In genomic region chr11:83194284-83195175, GRCh38 we compare ENCODE assay signal across 8 cellular contexts. TPM values are rescaled to one million over a fixed set of nuclear protein-coding genes. Genes with fewer than 3 reads are reported as not detected.
A peak's percentile ranks its signal among the peaks of the same experiment; 100 is the strongest.
DNase-seq lines count a peak whose midpoint lies in the region; ATAC-seq lines count a peak whose summit lies in the region.

No MANE protein-coding gene starts in this region.

- peaks cover 11% of the 10 kb centered on the region for H3K36me3 Mint-ChIP-seq in activated CD8-positive, alpha-beta memory T cell treated with anti-CD3 and anti-CD28 coated beads, Interleukin-2, amount 10 ng/mL, durations not matched to agents 7 days and 5 days

- CTCF ChIA-PET in activated CD8-positive, alpha-beta memory T cell treated with anti-CD3 and anti-CD28 coated beads, Interleukin-2, amount 10 ng/mL, durations not matched to agents 7 days and 5 days (lab: Charles Lee) = interaction anchor here (1.3 to 2.5 kb wide), 4 partner anchors 8 to 294 kb away, joined by 3 to 12 read pairs (median 3); partner anchors contain the start of gene PRCP

- ATAC-seq in HG02759 (IDR thresholded peaks at IDR 0.05; ENCODE audit: unreplicated experiment) = peak; percentile 61
- peak; percentile 66 for ATAC-seq in activated CD8-positive, alpha-beta memory T cell treated with anti-CD3 and anti-CD28 coated beads, Interleukin-2, amount 10 ng/mL, durations not matched to agents 7 days and 5 days

- H3K4me3 ChIP-seq in endocrine pancreas (ENCODE audit: control insufficient read depth, insufficient read depth, low read length) = peak overlapping the region; percentile 93

- H3K27me3 Mint-ChIP-seq in activated CD8-positive, alpha-beta memory T cell treated with anti-CD3 and anti-CD28 coated beads, Interleukin-2, amount 10 ng/mL, durations not matched to agents 7 days and 5 days = no peaks in the 10 kb centered on the region

- H3K4me1 Mint-ChIP-seq in activated CD8-positive, alpha-beta memory T cell treated with anti-CD3 and anti-CD28 coated beads, Interleukin-2, amount 10 ng/mL, durations not matched to agents 7 days and 5 days = peaks cover 34% of the 10 kb centered on the region

- peak overlapping the region; percentile 98 for H3K4me3 Mint-ChIP-seq in activated CD8-positive, alpha-beta memory T cell treated with anti-CD3 and anti-CD28 coated beads, Interleukin-2, amount 10 ng/mL, durations not matched to agents 7 days and 5 days

- H3K4me1 ChIP-seq in endocrine pancreas (ENCODE audit: control insufficient read depth, insufficient read depth, low read length) = peaks cover 26% of the 10 kb centered on the region

- peaks cover 3% of the 10 kb centered on the region for H3K36me3 ChIP-seq in endocrine pancreas (ENCODE audit: control insufficient read depth, insufficient read depth, low read length)

- no peaks in the 10 kb centered on the region for H3K9me3 Mint-ChIP-seq in activated CD8-positive, alpha-beta memory T cell treated with anti-CD3 and anti-CD28 coated beads, Interleukin-2, amount 10 ng/mL, durations not matched to agents 7 days and 5 days (ENCODE audit: low read depth)

- H3K27me3 ChIP-seq in endocrine pancreas (ENCODE audit: control insufficient read depth, insufficient read depth, low read length) = no peaks in the 10 kb centered on the region

- peak overlapping the region; percentile 100 for H3K9ac ChIP-seq in endocrine pancreas (ENCODE audit: control insufficient read depth, insufficient read depth, low read length)

- DNase-seq in NCI-H146 (lab: John Stamatoyannopoulos, UW) = peak; percentile 40
- no peak for DNase-seq in NCI-H146 treated with DMSO at 0.1 percent for 48 hours (lab: John Stamatoyannopoulos, UW; ENCODE audit: unreplicated experiment)
- peak; percentile 82 for DNase-seq in NCI-H69 (lab: John Stamatoyannopoulos, UW)
- peak; percentile 81 for DNase-seq in activated CD8-positive, alpha-beta memory T cell treated with anti-CD3 and anti-CD28 coated beads, Interleukin-2, amount 10 ng/mL, durations not matched to agents 7 days and 5 days
- peak; percentile 26 for DNase-seq in midbrain (lab: John Stamatoyannopoulos, UW)
- DNase-seq in stimulated activated CD8-positive, alpha-beta memory T cell treated with anti-CD3 and anti-CD28 coated beads, Interleukin-4, amount 100 ng/mL, for 24 hours (ENCODE audit: low read depth) = peak; percentile 37

- no peaks in the 10 kb centered on the region for H3K9me3 ChIP-seq in endocrine pancreas (ENCODE audit: control insufficient read depth, low read length)

- peak overlapping the region; percentile 97 for H3K27ac Mint-ChIP-seq in activated CD8-positive, alpha-beta memory T cell treated with anti-CD3 and anti-CD28 coated beads, Interleukin-2, amount 10 ng/mL, durations not matched to agents 7 days and 5 days

RNA-seq across cellular contexts. Expression of gene ANKRD42, which starts 1.0 kb away (rescaled TPM):
- total RNA-seq in activated CD8-positive, alpha-beta memory T cell treated with anti-CD3 and anti-CD28 coated beads, Interleukin-2, amount 10 ng/mL, durations not matched to agents 7 days and 5 days = 1 to 10 TPM; 1.6 to 1.9 TPM

RNA-seq across cellular contexts. Expression of gene PCF11, which starts 37.6 kb away (rescaled TPM):
- 10 to 100 TPM; 71.6 to 85.0 TPM for total RNA-seq in activated CD8-positive, alpha-beta memory T cell treated with anti-CD3 and anti-CD28 coated beads, Interleukin-2, amount 10 ng/mL, durations not matched to agents 7 days and 5 days
